ENCODE assay signal across 8 cellular contexts in genomic region chr19:3387645-3388589, GRCh38. TPM values are rescaled to one million over a fixed set of nuclear protein-coding genes. Genes with fewer than 3 reads are reported as not detected.
DNase-seq lines count a peak whose midpoint lies in the region; ATAC-seq and TF ChIP-seq lines count a peak whose summit lies in the region.

No MANE protein-coding gene starts in this region.

- H3K4me3 Mint-ChIP-seq in activated CD8-positive, alpha-beta T cell treated with anti-CD3 and anti-CD28 coated beads, Interleukin-2, amount 10 ng/mL, durations not matched to agents 7 days and 5 days: no peak overlapping the region

- H3K4me1 ChIP-seq in heart left ventricle (peaks cover 10 to 86% (median 74%) of the 10 kb centered on the region in 12 donors), skeletal muscle satellite cell (ENCODE audit: control insufficient read depth, insufficient read depth, low read length) (peaks cover 73% of the 10 kb centered on the region)

- 46 to 69% (median 53%) methylated on average over 32 to 42 of the region's 42 CpGs for WGBS in heart left ventricle, 4 donors

- H3K27ac ChIP-seq in heart left ventricle: peak overlapping the region; percentile 15 to 100 (median 81)

- DNase-seq in EH (ENCODE audit: low read depth) (peak; percentile 63), SHP77 (lab: John Stamatoyannopoulos, UW) (peak; percentile 75 to 89), heart left ventricle (peak; percentile 83 to 92 (median 89)), HuH-7 (ENCODE audit: low spot score) (no peak), KBM-7 (no peak)
- no peak for DNase-seq in activated CD8-positive, alpha-beta T cell treated with anti-CD3 and anti-CD28 coated beads, Interleukin-2, amount 10 ng/mL, durations not matched to agents 7 days and 5 days

- intact Hi-C loops in heart left ventricle (cut with DNase I): no loop called here

- TF ChIP-seq CTCF in heart left ventricle (IDR thresholded peaks at IDR 0.05): no peak

- H3K4me3 ChIP-seq in heart left ventricle: peak overlapping the region in 2 of 12 donors; percentile 5 to 8
- peak overlapping the region; percentile 42 for H3K4me3 ChIP-seq in skeletal muscle satellite cell (ENCODE audit: low read length)

- CTCF ChIA-PET in activated CD8-positive, alpha-beta T cell treated with anti-CD3 and anti-CD28 coated beads, Interleukin-2, amount 10 ng/mL, durations not matched to agents 7 days and 5 days (lab: Charles Lee): interaction anchor here (0.8 kb wide), 1 partner anchor 83 kb away, joined by 3 read pairs; no protein-coding TSS in a partner anchor

- H3K27me3 ChIP-seq in heart left ventricle (no peaks in the 10 kb centered on the region), skeletal muscle satellite cell (ENCODE audit: control insufficient read depth, insufficient read depth, low read length) (no peaks in the 10 kb centered on the region)

- H3K9me3 Mint-ChIP-seq in activated CD8-positive, alpha-beta T cell treated with anti-CD3 and anti-CD28 coated beads, Interleukin-2, amount 10 ng/mL, durations not matched to agents 7 days and 5 days (ENCODE audit: insufficient read depth): no peaks in the 10 kb centered on the region

- H3K36me3 ChIP-seq in heart left ventricle (peaks cover 0 to 18% (median 0%) of the 10 kb centered on the region in 9 donors), skeletal muscle satellite cell (ENCODE audit: insufficient read depth, low read length) (peaks cover 19% of the 10 kb centered on the region)

- ATAC-seq in heart left ventricle (peak; percentile 79 to 87 (median 82)), GM19397 (IDR thresholded peaks at IDR 0.05; ENCODE audit: unreplicated experiment) (no peak)
- ATAC-seq in activated CD8-positive, alpha-beta T cell treated with anti-CD3 and anti-CD28 coated beads, Interleukin-2, amount 10 ng/mL, durations not matched to agents 7 days and 5 days: no peak

- in situ Hi-C loops in KBM-7 (cut with MboI; ENCODE audit: low pct_unique_long_range_greater_than_20kb, low sequenced_read_pairs): no loop called here

- H3K27ac Mint-ChIP-seq in activated CD8-positive, alpha-beta T cell treated with anti-CD3 and anti-CD28 coated beads, Interleukin-2, amount 10 ng/mL, durations not matched to agents 7 days and 5 days: no peak overlapping the region

- H3K4me2 ChIP-seq in skeletal muscle satellite cell (ENCODE audit: low read length): peak overlapping the region; percentile 67

- POLR2A ChIA-PET in activated CD8-positive, alpha-beta T cell treated with anti-CD3 and anti-CD28 coated beads, Interleukin-2, amount 10 ng/mL, durations not matched to agents 7 days and 5 days (lab: Charles Lee): no interaction called here

- no peaks in the 10 kb centered on the region for H3K27me3 Mint-ChIP-seq in activated CD8-positive, alpha-beta T cell treated with anti-CD3 and anti-CD28 coated beads, Interleukin-2, amount 10 ng/mL, durations not matched to agents 7 days and 5 days (ENCODE audit: low read depth)

- peak in 1 of 2 donors; percentile 26 for TF ChIP-seq POLR2A in heart left ventricle (IDR thresholded peaks at IDR 0.05)

- H3K9me3 ChIP-seq in heart left ventricle (no peaks in the 10 kb centered on the region), skeletal muscle satellite cell (replicated peaks; ENCODE audit: low read length) (no peaks in the 10 kb centered on the region)

- H3K9ac ChIP-seq in skeletal muscle satellite cell (ENCODE audit: low read depth, low read length): peak overlapping the region; percentile 63

- peaks cover 9% of the 10 kb centered on the region for H3K4me1 Mint-ChIP-seq in activated CD8-positive, alpha-beta T cell treated with anti-CD3 and anti-CD28 coated beads, Interleukin-2, amount 10 ng/mL, durations not matched to agents 7 days and 5 days (ENCODE audit: low read depth)

- no peaks in the 10 kb centered on the region for H3K36me3 Mint-ChIP-seq in activated CD8-positive, alpha-beta T cell treated with anti-CD3 and anti-CD28 coated beads, Interleukin-2, amount 10 ng/mL, durations not matched to agents 7 days and 5 days (ENCODE audit: low read depth)

RNA-seq across cellular contexts. Expression of gene NFIC, which starts 21.5 kb away (rescaled TPM):
- 100 to 1,000 TPM; 107 to 267 (median 155) TPM for total RNA-seq in heart left ventricle
- polyA plus RNA-seq in heart left ventricle: 100 to 1,000 TPM; 159 to 192 TPM
- total RNA-seq in skeletal muscle satellite cell (2012; rRNA removed): 72.1 and 73.3 TPM in 2 replicates
- 10 to 100 TPM; 13.4 to 14.0 TPM for total RNA-seq in activated CD8-positive, alpha-beta T cell treated with anti-CD3 and anti-CD28 coated beads, Interleukin-2, amount 10 ng/mL, durations not matched to agents 7 days and 5 days

Comparison
In these comparisons a context has a peak if more than half of its experiments do, and no peak if none do; other contexts are left out.
1. DNase-seq: peak in EH (single experiment), SHP77 (2 of 2) and heart left ventricle (5 of 5); none in HuH-7 (single experiment), KBM-7 (single experiment) and activated CD8-positive, alpha-beta T cell treated with anti-CD3 and anti-CD28 coated beads, Interleukin-2, amount 10 ng/mL, durations not matched to agents 7 days and 5 days (single experiment).
2. ATAC-seq: peak in heart left ventricle (4 of 4); none in activated CD8-positive, alpha-beta T cell treated with anti-CD3 and anti-CD28 coated beads, Interleukin-2, amount 10 ng/mL, durations not matched to agents 7 days and 5 days (single experiment) and GM19397 (single experiment).
3. RNA of gene NFIC, which starts 21.5 kb away (total RNA-seq): 107 to 267 TPM in heart left ventricle; 13.4 to 14.0 TPM in activated CD8-positive, alpha-beta T cell treated with anti-CD3 and anti-CD28 coated beads, Interleukin-2, amount 10 ng/mL, durations not matched to agents 7 days and 5 days; every median in the first group is over 4 times any median in the second.